ENCODE assay signal across 10 cellular contexts in genomic region chr16:66274335-66275110, GRCh38.
A peak's percentile ranks its signal among the peaks of the same experiment; 100 is the strongest.
DNase-seq lines count a peak whose midpoint lies in the region; ATAC-seq and TF ChIP-seq lines count a peak whose summit lies in the region.
"Had no signal": no experiment of that assay in that cellular context is flagged by ENCODE, and none has a peak within 500 bp of the region (broad histone marks: within the 10 kb centered on the region; RNA-seq: fewer than 3 reads in every experiment).

No MANE protein-coding gene starts in this region.

- no peak overlapping the region for H3K4me3 ChIP-seq in Jurkat, Clone E6-1 (ENCODE audit: low read length)

- peak; percentile 32 for DNase-seq in NCI-H510A treated with DMSO at 0.1 percent for 48 hours (lab: John Stamatoyannopoulos, UW)
- no peak for DNase-seq in NCI-H510A (lab: John Stamatoyannopoulos, UW)
- DNase-seq in Jurkat, Clone E6-1 (ENCODE audit: low read depth, low spot score), result peak; percentile 42
- peak; percentile 18 for DNase-seq in left lobe of liver (ENCODE audit: low spot score)
- DNase-seq: activated B cell treated with CpG ODN at 0.5 μM for 24 hours, naive B cell had no signal

- ATAC-seq in left lobe of liver, result peak; percentile 29
- ATAC-seq in HG02840 (IDR thresholded peaks at IDR 0.05; ENCODE audit: low FRiP score, unreplicated experiment), result no peak
- ATAC-seq in GM21717 (IDR thresholded peaks at IDR 0.05; ENCODE audit: unreplicated experiment), result no peak
- ATAC-seq in HG02798 (IDR thresholded peaks at IDR 0.05; ENCODE audit: poor library complexity, unreplicated experiment), result no peak

- peak; percentile 66 for TF ChIP-seq CTCF in VCaP (conservative IDR thresholded peaks at IDR 0.05)

- no peak overlapping the region for H3K27ac ChIP-seq in VCaP
